ENCODE assay signal across 10 cellular contexts in genomic region chr6:43708857-43709653, GRCh38. TPM values are rescaled to one million over a fixed set of nuclear protein-coding genes. Genes with fewer than 3 reads are reported as not detected.
A peak's percentile ranks its signal among the peaks of the same experiment; 100 is the strongest.
DNase-seq lines count a peak whose midpoint lies in the region; ATAC-seq and TF ChIP-seq lines count a peak whose summit lies in the region.
"Had no signal": no experiment of that assay in that cellular context is flagged by ENCODE, and none has a peak within 500 bp of the region (broad histone marks: within the 10 kb centered on the region; RNA-seq: fewer than 3 reads in every experiment).

No MANE protein-coding gene starts in this region.

- H3K36me3 ChIP-seq in left lung (no peaks in the 10 kb centered on the region), uterus (no peaks in the 10 kb centered on the region)

- no peaks in the 10 kb centered on the region for H3K36me3 Mint-ChIP-seq in activated T-cell treated with anti-CD3 and anti-CD28 coated beads, Interleukin-2, amount 50 U/mL, for 24 hours (ENCODE audit: low read depth)
- H3K36me3 Mint-ChIP-seq in brain, result no peaks in the 10 kb centered on the region

- H3K4me3 Mint-ChIP-seq in activated T-cell treated with anti-CD3 and anti-CD28 coated beads, Interleukin-2, amount 50 U/mL, for 24 hours, result no peak overlapping the region
- H3K4me3 Mint-ChIP-seq in brain, result peak overlapping the region in 2 of 5 experiments; percentile 8 to 70

- H3K27ac Mint-ChIP-seq in activated T-cell treated with anti-CD3 and anti-CD28 coated beads, Interleukin-2, amount 50 U/mL, for 24 hours, result peak overlapping the region; percentile 17
- H3K27ac Mint-ChIP-seq in brain, result peak overlapping the region in 4 of 5 experiments; percentile 2 to 94 (median 60)

- peaks cover 16 to 53% of the 10 kb centered on the region in 2 donors for H3K4me1 ChIP-seq in left lung
- peaks cover 0 to 24% of the 10 kb centered on the region in 2 donors for H3K4me1 ChIP-seq in uterus

- intact Hi-C loops in left lung (cut with DNase I), result no loop called here
- intact Hi-C loops in uterus (cut with DNase I; ENCODE audit: low total_unique reads), result no loop called here

- H3K9me3 Mint-ChIP-seq in activated T-cell treated with anti-CD3 and anti-CD28 coated beads, Interleukin-2, amount 50 U/mL, for 24 hours, result no peaks in the 10 kb centered on the region
- peaks cover 0 to 4% (median 0%) of the 10 kb centered on the region in 5 experiments for H3K9me3 Mint-ChIP-seq in brain

- H3K4me3 ChIP-seq in left lung (no peak overlapping the region), uterus (no peak overlapping the region)

- peaks cover 29% of the 10 kb centered on the region for H3K27me3 Mint-ChIP-seq in activated T-cell treated with anti-CD3 and anti-CD28 coated beads, Interleukin-2, amount 50 U/mL, for 24 hours
- H3K27me3 Mint-ChIP-seq in brain, result peaks cover 18% of the 10 kb centered on the region

- TF ChIP-seq POLR2A in uterus (IDR thresholded peaks at IDR 0.05), result no peak

- H3K27ac ChIP-seq in left lung, result peak overlapping the region in 1 of 2 donors; percentile 37
- peak overlapping the region; percentile 85 for H3K27ac ChIP-seq in uterus
- H3K27ac ChIP-seq: C4-2B had no signal

- ATAC-seq in left lung (peak; percentile 85), HG02610 (IDR thresholded peaks at IDR 0.05; ENCODE audit: unreplicated experiment) (no peak), GM18870 (IDR thresholded peaks at IDR 0.05; ENCODE audit: unreplicated experiment) (no peak)
- ATAC-seq: Panc1 had no signal

- H3K4me1 Mint-ChIP-seq in activated T-cell treated with anti-CD3 and anti-CD28 coated beads, Interleukin-2, amount 50 U/mL, for 24 hours (ENCODE audit: low read depth), result peaks cover 17% of the 10 kb centered on the region
- H3K4me1 Mint-ChIP-seq in brain, result peaks cover 53% of the 10 kb centered on the region

- TF ChIP-seq CTCF in brain (conservative IDR thresholded peaks at IDR 0.05) (no peak), left lung (IDR thresholded peaks at IDR 0.05) (no peak), uterus (IDR thresholded peaks at IDR 0.05) (no peak)

- no peaks in the 10 kb centered on the region for H3K27me3 ChIP-seq in left lung
- H3K27me3 ChIP-seq in uterus, result no peaks in the 10 kb centered on the region

- DNase-seq in activated T-cell treated with anti-CD3 and anti-CD28 coated beads, Interleukin-2, amount 50 U/mL, for 24 hours, result no peak
- no peak for DNase-seq in activated T-cell treated with anti-CD3 and anti-CD28 coated beads, Interleukin-2, amount 50 U/mL, for 1 hour
- no peak for DNase-seq in left lung
- peak; percentile 62 to 85 for DNase-seq in uterus
- no peak for DNase-seq in GM19240 (ENCODE audit: insufficient read length, low spot score)

- H3K9me3 ChIP-seq in left lung (no peaks in the 10 kb centered on the region), uterus (no peaks in the 10 kb centered on the region)

RNA-seq across cellular contexts. Expression of gene MRPS18A, which starts 21.5 kb away (rescaled TPM):
- polyA plus RNA-seq in brain (ENCODE audit: insufficient read depth, low read depth, low replicate concordance), result 89.2 TPM
- total RNA-seq in left lung, result 10 to 100 TPM; 27.0 to 32.5 TPM
- total RNA-seq in uterus, result 10 to 100 TPM; 23.1 to 87.4 (median 36.4) TPM

Comparison
In these comparisons a context has a peak if more than half of its experiments do, and no peak if none do; other contexts are left out.
1. DNase-seq: peak in uterus (2 of 2); none in activated T-cell treated with anti-CD3 and anti-CD28 coated beads, Interleukin-2, amount 50 U/mL, for 24 hours (single experiment), activated T-cell treated with anti-CD3 and anti-CD28 coated beads, Interleukin-2, amount 50 U/mL, for 1 hour (single experiment), left lung (0 of 2) and GM19240 (single experiment).